ENCODE assay signal across 38 cellular contexts in the genomic region with DNA sequence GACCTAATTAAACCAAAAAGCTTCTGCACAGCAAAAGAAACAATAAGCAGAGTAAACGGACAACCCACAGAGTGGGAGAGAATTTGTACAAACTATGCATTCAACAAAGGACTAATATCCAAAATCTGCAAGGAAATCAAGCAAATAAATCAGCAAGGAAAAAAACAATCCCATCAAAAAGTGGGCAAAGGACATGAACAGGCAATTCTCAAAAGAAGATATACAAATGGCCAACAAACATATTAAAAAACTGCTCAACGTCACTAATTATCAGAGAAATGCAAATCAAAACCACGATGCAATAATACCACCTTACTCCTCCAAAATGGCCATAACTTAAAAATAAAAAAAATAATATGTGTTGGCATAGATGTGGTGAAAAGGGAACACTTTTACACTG. TPM values are rescaled to one million over a fixed set of nuclear protein-coding genes. Genes with fewer than 3 reads are reported as not detected.
"Had no signal": no experiment of that assay in that cellular context is flagged by ENCODE, and none has a peak within 500 bp of the region (broad histone marks: within the 10 kb centered on the region; RNA-seq: fewer than 3 reads in every experiment).

No MANE protein-coding gene starts in this region.

- H3K27me3 ChIP-seq: MG63 had no signal

- H3K4me3 ChIP-seq: MG63 had no signal

- DNase-seq: Karpas-422, Kasumi-1, MG63, MM.1S, MV-4-11, NCI-H1048, NCI-H1092, NCI-H1092 treated with DMSO at 0.1 percent for 48 hours, NCI-H1105, NCI-H1105 treated with DMSO at 0.1 percent for 48 hours, NCI-H1417, NCI-H1417 treated with DMSO at 0.1 percent for 48 hours, NCI-H1436, NCI-H1436 treated with DMSO at 0.1 percent for 48 hours, NCI-H146, NCI-H1694, NCI-H1694 treated with DMSO at 0.1 percent for 48 hours, NCI-H187, NCI-H1930, NCI-H2029, NCI-H2029 treated with DMSO at 0.1 percent for 48 hours, NCI-H2081, NCI-H2081 treated with DMSO at 0.1 percent for 48 hours, NCI-H2107, NCI-H2171, NCI-H2171 treated with DMSO at 0.1 percent for 48 hours, NCI-H2227 treated with DMSO at 0.1 percent for 48 hours, NCI-H226, NCI-H345, NCI-H446, NCI-H446 treated with DMSO at 0.1 percent for 48 hours, NCI-H510A, NCI-H510A treated with DMSO at 0.1 percent for 48 hours, NCI-H524 had no signal

- H3K36me3 ChIP-seq: MG63 had no signal

RNA-seq across cellular contexts. Expression of a gene that starts 5.2 kb away (rescaled TPM):
- total RNA-seq: LHCN-M2, M059J, MCF 10A, NCI-H460 had no signal

RNA-seq across cellular contexts. Expression of a gene that starts 20.1 kb away (rescaled TPM):
- total RNA-seq: LHCN-M2, M059J, MCF 10A, NCI-H460 had no signal

RNA-seq across cellular contexts. Expression of a gene that starts 50.8 kb away (rescaled TPM):
- total RNA-seq: NCI-H460 had no signal
